Comparison of ENCODE assay signal across 1 cellular context in the genomic region with DNA sequence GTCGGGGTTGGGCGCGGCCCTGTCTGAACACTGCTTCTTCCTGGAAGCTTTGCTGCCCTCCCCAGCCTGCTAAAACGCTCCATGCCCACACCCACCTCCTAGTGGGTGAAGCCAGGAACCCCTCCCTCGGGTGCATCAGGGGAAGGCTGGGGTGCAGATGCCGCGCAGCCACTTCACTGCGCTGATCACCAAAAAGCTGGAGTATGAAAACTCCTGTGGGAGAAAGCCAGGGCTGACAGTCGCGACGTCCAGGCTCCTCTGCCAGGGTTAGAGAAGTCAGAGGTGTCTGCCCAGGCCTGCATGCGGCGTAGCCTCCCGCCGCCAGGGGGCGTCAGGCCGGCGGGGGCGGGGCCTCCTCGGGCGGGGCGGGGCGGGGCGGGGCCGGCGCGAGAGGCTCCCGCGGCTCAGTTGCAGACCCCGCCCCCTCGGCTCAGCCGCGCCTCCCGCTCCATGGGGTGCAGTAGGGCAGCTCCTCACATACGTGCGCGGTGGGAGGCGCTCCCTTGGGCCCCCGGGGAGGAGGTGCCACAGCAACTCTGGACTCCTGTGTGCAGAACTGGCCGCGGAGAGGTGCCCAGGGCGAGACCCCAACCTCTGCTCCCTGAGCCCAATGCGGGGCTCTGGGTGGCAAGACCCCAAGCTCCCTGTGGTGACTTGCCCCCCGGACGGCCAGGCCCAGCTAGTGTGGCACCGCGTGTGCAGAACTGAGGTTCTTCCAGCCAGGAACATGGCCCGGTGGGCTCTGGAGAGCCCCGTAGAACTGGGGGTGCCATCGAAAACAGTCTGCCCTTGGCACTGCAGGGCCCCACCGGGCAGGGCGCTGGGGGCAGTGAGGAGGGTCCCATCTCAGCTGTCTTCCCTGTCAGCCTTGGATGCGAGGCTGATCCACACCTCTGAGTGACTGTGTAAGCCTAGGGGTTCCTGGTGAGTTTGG.
TF ChIP-seq lines count a peak whose summit lies in the region.

No MANE protein-coding gene starts in this region.

TF ChIP-seq in HCT116, 20 proteins besides CTCF, POLR2A, EP300 and RAD21:
- TF ChIP-seq SIN3A (IDR thresholded peaks at IDR 0.05; ENCODE audit: low read depth): no peak
- TF ChIP-seq FOSL1 (IDR thresholded peaks at IDR 0.05; ENCODE audit: low read depth): no peak
- TF ChIP-seq POLR2AphosphoS5 (IDR thresholded peaks at IDR 0.05; ENCODE audit: low read depth, low read length): peak; percentile 98
- TF ChIP-seq YY1 (IDR thresholded peaks at IDR 0.05; ENCODE audit: extremely low read depth, insufficient replicate concordance, low read depth, low read length): peak; percentile 2
- no peak for TF ChIP-seq CEBPB (IDR thresholded peaks at IDR 0.05; ENCODE audit: low read depth)
